11 cellular contexts compared by ENCODE assay signal in the genomic region with DNA sequence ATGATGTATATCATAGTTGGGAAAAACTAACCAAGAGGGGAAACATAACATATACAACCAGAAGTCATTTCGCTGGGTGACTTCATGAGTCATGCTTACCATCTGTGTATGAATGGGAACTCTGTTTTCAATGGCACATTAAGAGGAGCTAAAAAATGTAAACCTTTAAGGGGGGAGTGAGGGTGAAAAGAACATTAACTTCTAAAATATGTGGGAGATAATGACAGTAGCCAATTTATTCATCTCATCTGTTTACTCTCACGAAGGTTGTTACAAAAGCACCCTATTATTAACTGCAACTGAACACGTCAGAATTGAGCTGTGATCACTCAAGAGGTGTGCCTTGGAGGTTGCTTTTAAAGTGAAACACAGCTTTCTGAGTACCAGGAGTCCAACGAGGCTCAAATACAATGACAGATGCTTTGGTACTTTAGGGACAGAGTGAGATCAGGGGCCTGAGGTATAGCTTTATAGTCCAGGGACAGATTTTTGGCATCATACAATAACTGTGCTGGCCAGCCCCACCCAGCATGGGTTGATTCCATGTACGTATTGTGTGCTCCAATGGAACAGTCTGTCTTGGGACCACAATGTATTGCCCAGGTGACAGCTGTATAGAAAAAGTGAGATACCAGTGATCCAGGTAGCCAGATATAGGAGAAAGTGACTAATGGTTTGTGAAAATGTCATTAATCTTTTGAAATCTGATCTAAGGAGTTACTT.
DNase-seq lines count a peak whose midpoint lies in the region; ATAC-seq, FAIRE-seq and TF ChIP-seq lines count a peak whose summit lies in the region.
"Had no signal": no experiment of that assay in that cellular context is flagged by ENCODE, and none has a peak within 500 bp of the region (broad histone marks: within the 10 kb centered on the region; RNA-seq: fewer than 3 reads in every experiment).

No MANE protein-coding gene starts in this region.

- FAIRE-seq in RCC 7860 (lab: Jason Lieb, UNC) = peak; percentile 83

- no peak overlapping the region for H3K27ac Mint-ChIP-seq in T-cell
- H3K27ac Mint-ChIP-seq: T-helper 1 cell treated with Interleukin-12 subunit alpha and Interleukin-12 subunit beta and Interleukin-4 antibody, amounts not matched to agents 30 μg/mL and 1 μg/mL, for 36 hours had no signal

- peaks cover 22% of the 10 kb centered on the region for H3K36me3 Mint-ChIP-seq in T-cell

- ATAC-seq in GM18511 (IDR thresholded peaks at IDR 0.05; ENCODE audit: unreplicated experiment) (no peak), T-cell (replicated peaks in 1 of 4) (no peak), GM19328 (IDR thresholded peaks at IDR 0.05; ENCODE audit: unreplicated experiment) (no peak)
- ATAC-seq: left colon had no signal

- H3K9me3 Mint-ChIP-seq in T-cell = no peaks in the 10 kb centered on the region
- H3K9me3 Mint-ChIP-seq: T-helper 1 cell treated with Interleukin-12 subunit alpha and Interleukin-12 subunit beta and Interleukin-4 antibody, amounts not matched to agents 30 μg/mL and 1 μg/mL, for 36 hours had no signal

- TF ChIP-seq CTCF in AG09309 (IDR thresholded peaks at IDR 0.05; ENCODE audit: control insufficient read depth, insufficient read depth, low read depth, low read length, missing control alignments) (no peak), fibroblast of mammary gland (conservative IDR thresholded peaks at IDR 0.05; ENCODE audit: control insufficient read depth, insufficient read depth, low read depth, low read length) (no peak)

- no peak overlapping the region for H3K4me3 Mint-ChIP-seq in T-cell
- H3K4me3 Mint-ChIP-seq: T-helper 1 cell treated with Interleukin-12 subunit alpha and Interleukin-12 subunit beta and Interleukin-4 antibody, amounts not matched to agents 30 μg/mL and 1 μg/mL, for 36 hours had no signal

- DNase-seq in AG09309 (ENCODE audit: low read depth) = peak; percentile 56
- DNase-seq in M059J (ENCODE audit: low read depth) = peak; percentile 81
- peak; percentile 9 for DNase-seq in RCC 7860 (ENCODE audit: low spot score)
- DNase-seq in fibroblast of mammary gland (ENCODE audit: low read depth) = peak; percentile 90
- no peak for DNase-seq in T-cell
- no peak for DNase-seq in iPS-NIHi11 (ENCODE audit: low spot score)
- DNase-seq: Caco-2, left colon had no signal

- no peak overlapping the region for H3K4me3 ChIP-seq in AG09309 (ENCODE audit: control insufficient read depth, low read depth, low read length)
- no peak overlapping the region for H3K4me3 ChIP-seq in fibroblast of mammary gland (ENCODE audit: control insufficient read depth, low read depth, low read length)

- POLR2A ChIA-PET in T-cell (lab: Charles Lee) = interaction anchor here in 1 of 2 donors (1.1 kb wide), 1 partner anchor 19 kb away, joined by 4 read pairs; no protein-coding TSS in a partner anchor

- CTCF ChIA-PET in T-cell (lab: Charles Lee) = interaction anchor here in 1 of 2 donors (0.7 kb wide), 1 partner anchor 132 kb away, joined by 5 read pairs; no protein-coding TSS in a partner anchor

- peaks cover 0 to 4% of the 10 kb centered on the region in 2 donors for H3K27me3 Mint-ChIP-seq in T-cell

- peaks cover 0 to 16% (median under 1%) of the 10 kb centered on the region in 3 donors for H3K4me1 Mint-ChIP-seq in T-cell

Comparison
In these comparisons a context has a peak if more than half of its experiments do, and no peak if none do; other contexts are left out.
1. DNase-seq: peak in AG09309 (single experiment), M059J (single experiment), RCC 7860 (single experiment) and fibroblast of mammary gland (single experiment); none in T-cell (0 of 34) and iPS-NIHi11 (single experiment).